10 cellular contexts compared by ENCODE assay signal in genomic region chr15:100114526-100114925, GRCh38.
DNase-seq lines count a peak whose midpoint lies in the region; ATAC-seq, FAIRE-seq and TF ChIP-seq lines count a peak whose summit lies in the region.
"Had no signal": no experiment of that assay in that cellular context is flagged by ENCODE, and none has a peak within 500 bp of the region (broad histone marks: within the 10 kb centered on the region; RNA-seq: fewer than 3 reads in every experiment).

No MANE protein-coding gene starts in this region.

- TF ChIP-seq POLR2A in GM12892 (IDR thresholded peaks at IDR 0.05; ENCODE audit: low read depth, low read length): no peak

- intact Hi-C loops in left ventricle myocardium inferior (cut with micrococcal nuclease): no loop called here
- intact Hi-C loops in CD14-positive monocyte (cut with micrococcal nuclease): no loop called here

- peak overlapping the region; percentile 10 for H3K27ac Mint-ChIP-seq in activated T-helper 17 cell treated with anti-CD3 and anti-CD28 coated beads, Interleukin-2, amount 50 U/mL, for 72 hours
- no peak overlapping the region for H3K27ac Mint-ChIP-seq in CD14-positive monocyte
- H3K27ac Mint-ChIP-seq: activated naive CD8-positive, alpha-beta T cell treated with anti-CD3 and anti-CD28 coated beads, Interleukin-2, amount 10 ng/mL, durations not matched to agents 7 days and 5 days had no signal

- H3K27me3 ChIP-seq in BLaER1 treated with 17β-estradiol and CSF1 and Interleukin-3, amounts not matched to agents 10 nM and 100 nM: peaks cover 0 to 24% (median 0%) of the 10 kb centered on the region in 11 experiments; a peak in 4 of 22 replicates
- no peaks in the 10 kb centered on the region for H3K27me3 ChIP-seq in left ventricle myocardium inferior (ENCODE audit: low read depth)

- no peak for FAIRE-seq in GM12892 (lab: Jason Lieb, UNC)

- H3K4me2 ChIP-seq in BLaER1 treated with 17β-estradiol and CSF1 and Interleukin-3, amounts not matched to agents 10 nM and 100 nM: peak overlapping the region; percentile 79 to 99 (median 95)

- H4K20me1 ChIP-seq in BLaER1 treated with 17β-estradiol and CSF1 and Interleukin-3, amounts not matched to agents 10 nM and 100 nM: peaks cover 0 to 6% (median 0%) of the 10 kb centered on the region in 11 experiments; a peak in 1 of 22 replicates

- peak; percentile 55 for DNase-seq in left ventricle myocardium inferior
- peak; percentile 29 for DNase-seq in putamen (ENCODE audit: low spot score)
- no peak for DNase-seq in CD14-positive monocyte (ENCODE audit: low spot score)
- DNase-seq in GM12892 (ENCODE audit: insufficient read length): no peak
- DNase-seq in OCI-M1 (lab: John Stamatoyannopoulos, UW): no peak
- DNase-seq: activated naive CD8-positive, alpha-beta T cell treated with anti-CD3 and anti-CD28 coated beads, Interleukin-2, amount 10 ng/mL, durations not matched to agents 7 days and 5 days; NCI-H1436 treated with DMSO at 0.1 percent for 48 hours had no signal

- peaks cover 8 to 18% (median 16%) of the 10 kb centered on the region in 11 experiments; a peak in 21 of 22 replicates for H3K9me3 ChIP-seq in BLaER1 treated with 17β-estradiol and CSF1 and Interleukin-3, amounts not matched to agents 10 nM and 100 nM (replicated peaks in 1 of 11)
- H3K9me3 ChIP-seq in left ventricle myocardium inferior (replicated peaks): peaks cover 4% of the 10 kb centered on the region

- H3K9ac ChIP-seq in BLaER1 treated with 17β-estradiol and CSF1 and Interleukin-3, amounts not matched to agents 10 nM and 100 nM: peak overlapping the region; percentile 43 to 79 (median 62)

- no peaks in the 10 kb centered on the region for H3K36me3 Mint-ChIP-seq in activated T-helper 17 cell treated with anti-CD3 and anti-CD28 coated beads, Interleukin-2, amount 50 U/mL, for 72 hours (ENCODE audit: low read depth)
- no peaks in the 10 kb centered on the region for H3K36me3 Mint-ChIP-seq in CD14-positive monocyte

- peaks cover 4% of the 10 kb centered on the region for H3K9me3 Mint-ChIP-seq in activated T-helper 17 cell treated with anti-CD3 and anti-CD28 coated beads, Interleukin-2, amount 50 U/mL, for 72 hours
- H3K9me3 Mint-ChIP-seq in CD14-positive monocyte: peaks cover 4 to 12% (median 8%) of the 10 kb centered on the region in 7 donors

- no peaks in the 10 kb centered on the region for H3K27me3 Mint-ChIP-seq in activated T-helper 17 cell treated with anti-CD3 and anti-CD28 coated beads, Interleukin-2, amount 50 U/mL, for 72 hours
- H3K27me3 Mint-ChIP-seq in CD14-positive monocyte (ENCODE audit: low read depth in 3 of 3): peaks cover 0 to 13% (median 7%) of the 10 kb centered on the region in 3 donors
- H3K27me3 Mint-ChIP-seq: activated naive CD8-positive, alpha-beta T cell treated with anti-CD3 and anti-CD28 coated beads, Interleukin-2, amount 10 ng/mL, durations not matched to agents 7 days and 5 days had no signal

- H3K36me3 ChIP-seq in BLaER1 treated with 17β-estradiol and CSF1 and Interleukin-3, amounts not matched to agents 10 nM and 100 nM: no peaks in the 10 kb centered on the region
- no peaks in the 10 kb centered on the region for H3K36me3 ChIP-seq in left ventricle myocardium inferior

- H3K27ac ChIP-seq in BLaER1 treated with 17β-estradiol and CSF1 and Interleukin-3, amounts not matched to agents 10 nM and 100 nM: peak overlapping the region; percentile 56 to 91 (median 76)
- H3K27ac ChIP-seq in left ventricle myocardium inferior (replicated peaks): peak overlapping the region; percentile 96

- H3K4me3 Mint-ChIP-seq in activated T-helper 17 cell treated with anti-CD3 and anti-CD28 coated beads, Interleukin-2, amount 50 U/mL, for 72 hours: no peak overlapping the region
- no peak overlapping the region for H3K4me3 Mint-ChIP-seq in CD14-positive monocyte
- H3K4me3 Mint-ChIP-seq: activated naive CD8-positive, alpha-beta T cell treated with anti-CD3 and anti-CD28 coated beads, Interleukin-2, amount 10 ng/mL, durations not matched to agents 7 days and 5 days had no signal

- no peak for TF ChIP-seq CTCF in left ventricle myocardium inferior (IDR thresholded peaks at IDR 0.05; ENCODE audit: borderline replicate concordance)
- no peak for TF ChIP-seq CTCF in CD14-positive monocyte (IDR thresholded peaks at IDR 0.05)

- H3K4me3 ChIP-seq in BLaER1 treated with 17β-estradiol and CSF1 and Interleukin-3, amounts not matched to agents 10 nM and 100 nM: peak overlapping the region in 9 of 10 experiments; percentile 2 to 60 (median 42); a peak in 16 of 20 replicates
- peak overlapping the region; percentile 59 for H3K4me3 ChIP-seq in left ventricle myocardium inferior

- no peak for ATAC-seq in activated T-helper 17 cell treated with anti-CD3 and anti-CD28 coated beads, Interleukin-2, amount 50 U/mL, for 72 hours (replicated peaks)
- no peak for ATAC-seq in HG02759 (IDR thresholded peaks at IDR 0.05; ENCODE audit: unreplicated experiment)

- H3K4me1 ChIP-seq in BLaER1 treated with 17β-estradiol and CSF1 and Interleukin-3, amounts not matched to agents 10 nM and 100 nM: peaks cover 79 to 100% (median 97%) of the 10 kb centered on the region in 10 experiments
- H3K4me1 ChIP-seq in left ventricle myocardium inferior: peaks cover 72% of the 10 kb centered on the region

- H3K4me1 Mint-ChIP-seq in activated T-helper 17 cell treated with anti-CD3 and anti-CD28 coated beads, Interleukin-2, amount 50 U/mL, for 72 hours: peaks cover 18% of the 10 kb centered on the region
- H3K4me1 Mint-ChIP-seq in CD14-positive monocyte: peaks cover 10% of the 10 kb centered on the region

Comparison
In these comparisons a context has a peak if more than half of its experiments do, and no peak if none do; other contexts are left out.
1. DNase-seq: peak in left ventricle myocardium inferior (single experiment) and putamen (single experiment); none in CD14-positive monocyte (single experiment), GM12892 (single experiment) and OCI-M1 (single experiment).